Comparison of ENCODE assay signal across 8 cellular contexts in genomic region chr16:56637814-56638750, GRCh38. TPM values are rescaled to one million over a fixed set of nuclear protein-coding genes. Genes with fewer than 3 reads are reported as not detected.
DNase-seq lines count a peak whose midpoint lies in the region; ATAC-seq, FAIRE-seq and TF ChIP-seq lines count a peak whose summit lies in the region.

TSS of gene MT1A (plus strand) at chr16:56638666. CDS start at chr16:56638739, 73 bp downstream.

- no peaks in the 10 kb centered on the region for H3K36me3 Mint-ChIP-seq in activated CD8-positive, alpha-beta T cell treated with anti-CD3 and anti-CD28 coated beads for 36 hours (ENCODE audit: low read depth)

- H3K79me2 ChIP-seq in osteoblast (ENCODE audit: insufficient read depth, low read length): no peaks in the 10 kb centered on the region

- intact Hi-C loops in activated CD8-positive, alpha-beta T cell treated with anti-CD3 and anti-CD28 coated beads for 36 hours (cut with micrococcal nuclease): no loop called here
- intact Hi-C loops in head of caudate nucleus (cut with DNase I): no loop called here

- no peaks in the 10 kb centered on the region for H3K9me3 ChIP-seq in osteoblast (ENCODE audit: low read depth, low read length)

- peak within 1 kb of the TSS; percentile 85 for H3K4me2 ChIP-seq in osteoblast (ENCODE audit: insufficient read depth, low read length)

- peaks cover 6% of the 10 kb centered on the region for H3K4me1 ChIP-seq in osteoblast (ENCODE audit: insufficient read depth, low read length)

- peak within 1 kb of the TSS; percentile 71 for H3K4me3 ChIP-seq in osteoblast (ENCODE audit: insufficient read depth, low read length)

- TF ChIP-seq CTCF in activated CD8-positive, alpha-beta T cell treated with anti-CD3 and anti-CD28 coated beads for 36 hours (IDR thresholded peaks at IDR 0.05): no peak
- no peak for TF ChIP-seq CTCF in osteoblast (IDR thresholded peaks at IDR 0.05; ENCODE audit: extremely low read depth, low read depth, low read length)

- CTCF ChIA-PET in activated CD8-positive, alpha-beta T cell treated with anti-CD3 and anti-CD28 coated beads for 36 hours (lab: Charles Lee): interaction anchor here (2.6 kb wide), 1 partner anchor 13 kb away, joined by 6 read pairs; the partner anchor contains the start of gene MT1E

- ATAC-seq in activated CD8-positive, alpha-beta T cell treated with anti-CD3 and anti-CD28 coated beads for 36 hours: peak; percentile 31
- ATAC-seq in HG02678 (IDR thresholded peaks at IDR 0.05; ENCODE audit: unreplicated experiment): no peak

- H3K27ac Mint-ChIP-seq in activated CD8-positive, alpha-beta T cell treated with anti-CD3 and anti-CD28 coated beads for 36 hours: no peak within 1 kb of the TSS

- no peak for FAIRE-seq in urothelium cell line (lab: Jason Lieb, UNC)

- H3K27me3 Mint-ChIP-seq in activated CD8-positive, alpha-beta T cell treated with anti-CD3 and anti-CD28 coated beads for 36 hours: peaks cover 75% of the 10 kb centered on the region

- POLR2A ChIA-PET in activated CD8-positive, alpha-beta T cell treated with anti-CD3 and anti-CD28 coated beads for 36 hours (lab: Charles Lee): no interaction called here

- DNase-seq in DMS53 treated with DMSO at 0.1 percent for 48 hours (lab: John Stamatoyannopoulos, UW; ENCODE audit: unreplicated experiment) (peak; percentile 53), head of caudate nucleus (peak in 34 of 42 donors; percentile 19 to 79 (median 56)), osteoblast (ENCODE audit: insufficient read length, low spot score, missing footprints) (peak; percentile 94), urothelium cell line (ENCODE audit: low spot score) (no peak), middle frontal gyrus (ENCODE audit: extremely low spot score, low spot score) (no peak)
- DNase-seq in activated CD8-positive, alpha-beta T cell treated with anti-CD3 and anti-CD28 coated beads for 36 hours: no peak
- DNase-seq in effector CD4-positive, alpha-beta T cell: no peak

- H3K4me1 Mint-ChIP-seq in activated CD8-positive, alpha-beta T cell treated with anti-CD3 and anti-CD28 coated beads for 36 hours (ENCODE audit: low read depth): peaks cover 24% of the 10 kb centered on the region

- H3K27me3 ChIP-seq in osteoblast (ENCODE audit: insufficient read depth, low read length): peaks cover 6% of the 10 kb centered on the region

- H4K20me1 ChIP-seq in osteoblast (ENCODE audit: insufficient read depth, low read length): no peaks in the 10 kb centered on the region

- H3K4me3 Mint-ChIP-seq in activated CD8-positive, alpha-beta T cell treated with anti-CD3 and anti-CD28 coated beads for 36 hours: peak within 1 kb of the TSS; percentile 47

- H3K27ac ChIP-seq in osteoblast (ENCODE audit: low read depth, low read length): no peak within 1 kb of the TSS

- no peaks in the 10 kb centered on the region for H3K36me3 ChIP-seq in osteoblast (ENCODE audit: insufficient read depth, low read length)

- no peaks in the 10 kb centered on the region for H3K9me3 Mint-ChIP-seq in activated CD8-positive, alpha-beta T cell treated with anti-CD3 and anti-CD28 coated beads for 36 hours

- H2AFZ ChIP-seq in osteoblast (ENCODE audit: low read length): peak within 1 kb of the TSS; percentile 72

RNA-seq across cellular contexts. Expression of gene MT1A, which starts in this region (rescaled TPM):
- not detected for total RNA-seq in activated CD8-positive, alpha-beta T cell treated with anti-CD3 and anti-CD28 coated beads for 36 hours
- 0.59 TPM in 1 of 2 replicates, not detected in the other for total RNA-seq in osteoblast

Comparison
In these comparisons a context has a peak if more than half of its experiments do, and no peak if none do; other contexts are left out.
1. Peak in ATAC-seq in activated CD8-positive, alpha-beta T cell treated with anti-CD3 and anti-CD28 coated beads for 36 hours; RNA of the gene not detected or under 1 TPM.
2. Peak in DNase-seq, H3K4me3 ChIP-seq and H3K4me2 ChIP-seq in osteoblast; RNA of the gene not detected or under 1 TPM.
3. DNase-seq: peak in DMS53 treated with DMSO at 0.1 percent for 48 hours (single experiment) and head of caudate nucleus (34 of 42); none in activated CD8-positive, alpha-beta T cell treated with anti-CD3 and anti-CD28 coated beads for 36 hours (single experiment), urothelium cell line (single experiment), middle frontal gyrus (single experiment) and effector CD4-positive, alpha-beta T cell (single experiment).